In the genomic region with DNA sequence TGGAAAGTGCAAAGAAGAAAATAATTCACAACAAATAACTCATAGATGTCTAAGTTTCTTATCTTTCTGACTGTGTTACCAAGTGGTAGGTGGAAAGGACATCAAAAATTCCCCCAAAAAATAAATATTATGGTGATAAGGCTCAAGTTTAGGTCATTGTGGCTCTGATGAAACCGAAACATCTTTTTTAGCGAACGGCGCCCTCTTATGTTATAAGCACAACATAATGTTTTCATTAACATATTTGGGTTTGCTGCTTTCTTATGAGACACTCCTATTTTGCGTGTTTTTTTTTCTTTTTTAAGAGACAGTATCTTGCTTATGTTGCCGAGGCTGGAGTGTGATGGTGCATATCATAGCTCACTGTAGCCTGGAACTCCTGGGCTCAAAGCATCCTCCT, we compare ENCODE assay signal across 12 cellular contexts. TPM values are rescaled to one million over a fixed set of nuclear protein-coding genes. Genes with fewer than 3 reads are reported as not detected.
DNase-seq lines count a peak whose midpoint lies in the region; ATAC-seq and TF ChIP-seq lines count a peak whose summit lies in the region.
"Had no signal": no experiment of that assay in that cellular context is flagged by ENCODE, and none has a peak within 500 bp of the region (broad histone marks: within the 10 kb centered on the region; RNA-seq: fewer than 3 reads in every experiment).

No MANE protein-coding gene starts in this region.

- no peaks in the 10 kb centered on the region for H3K4me1 ChIP-seq in Panc1 (ENCODE audit: control insufficient read depth, insufficient read depth, low read length)
- H3K4me1 ChIP-seq: spleen had no signal

- POLR2A ChIA-PET in Panc1 (lab: Charles Lee): interaction anchor here (0.7 kb wide), 1 partner anchor 522 kb away, joined by 3 read pairs; no protein-coding TSS in a partner anchor
- POLR2A ChIA-PET in activated CD4-positive, alpha-beta memory T cell treated with anti-CD3 and anti-CD28 coated beads, Interleukin-2, amount 10 ng/mL, durations not matched to agents 7 days and 5 days (lab: Charles Lee): no interaction called here

- no peak overlapping the region for H3K4me3 Mint-ChIP-seq in activated CD4-positive, alpha-beta memory T cell treated with anti-CD3 and anti-CD28 coated beads, Interleukin-2, amount 10 ng/mL, durations not matched to agents 7 days and 5 days

- H3K36me3 ChIP-seq in Panc1 (ENCODE audit: control insufficient read depth, insufficient read depth, low read length): no peaks in the 10 kb centered on the region
- H3K36me3 ChIP-seq: spleen had no signal

- no peak overlapping the region for H3K27ac ChIP-seq in Panc1 (ENCODE audit: low read length)
- H3K27ac ChIP-seq: spleen had no signal

- H3K27me3 Mint-ChIP-seq in activated CD4-positive, alpha-beta memory T cell treated with anti-CD3 and anti-CD28 coated beads, Interleukin-2, amount 10 ng/mL, durations not matched to agents 7 days and 5 days: peaks cover 9% of the 10 kb centered on the region

- H3K4me3 ChIP-seq in Panc1 (ENCODE audit: low read depth in 2 of 2, low read length in 2 of 2) (no peak overlapping the region), fibroblast of the aortic adventitia (ENCODE audit: low read depth, low read length) (no peak overlapping the region)
- H3K4me3 ChIP-seq: spleen had no signal

- H3K9me3 Mint-ChIP-seq in activated CD4-positive, alpha-beta memory T cell treated with anti-CD3 and anti-CD28 coated beads, Interleukin-2, amount 10 ng/mL, durations not matched to agents 7 days and 5 days: no peaks in the 10 kb centered on the region

- H3K27me3 ChIP-seq in Panc1 (ENCODE audit: control insufficient read depth, insufficient read depth, low read length): peaks cover 7% of the 10 kb centered on the region

- CTCF ChIA-PET in Panc1 (lab: Charles Lee): no interaction called here
- CTCF ChIA-PET in activated CD4-positive, alpha-beta memory T cell treated with anti-CD3 and anti-CD28 coated beads, Interleukin-2, amount 10 ng/mL, durations not matched to agents 7 days and 5 days (lab: Charles Lee): interaction anchor here (2.3 kb wide), 1 partner anchor 17 kb away, joined by 8 read pairs; no protein-coding TSS in a partner anchor

- no peaks in the 10 kb centered on the region for H3K9me3 ChIP-seq in Panc1 (ENCODE audit: control insufficient read depth, insufficient read depth, low read depth, low read length)
- H3K9me3 ChIP-seq: spleen had no signal

- H3K27ac Mint-ChIP-seq in activated CD4-positive, alpha-beta memory T cell treated with anti-CD3 and anti-CD28 coated beads, Interleukin-2, amount 10 ng/mL, durations not matched to agents 7 days and 5 days: no peak overlapping the region

- in situ Hi-C loops in Panc1 (cut with HindIII; ENCODE audit: low pct_unique_long_range_greater_than_20kb, low sequenced_read_pairs): no loop called here

- ATAC-seq in Panc1 (no peak), HG03045 (IDR thresholded peaks at IDR 0.05; ENCODE audit: unreplicated experiment) (no peak)

- peak; percentile 31 for TF ChIP-seq CTCF in AG09319 (IDR thresholded peaks at IDR 0.05; ENCODE audit: low read depth, low read length)
- peak; percentile 29 for TF ChIP-seq CTCF in GM12873 (IDR thresholded peaks at IDR 0.05; ENCODE audit: insufficient read depth, low read depth, low read length, missing control alignments)
- peak; percentile 48; the same call in 1 of the 2 replicates for TF ChIP-seq CTCF in Panc1 (IDR thresholded peaks at IDR 0.05)
- no peak for TF ChIP-seq CTCF in fibroblast of the aortic adventitia (IDR thresholded peaks at IDR 0.05; ENCODE audit: insufficient read depth, low read length)

- peak; percentile 2 for DNase-seq in AG09319 (ENCODE audit: extremely low read depth, low read depth)
- DNase-seq in Panc1 (ENCODE audit: low read depth, low spot score): no peak
- DNase-seq in fibroblast of the aortic adventitia (ENCODE audit: low read depth): peak; percentile 22
- no peak for DNase-seq in NCI-H2081 treated with DMSO at 0.1 percent for 48 hours (lab: John Stamatoyannopoulos, UW)
- DNase-seq in activated CD4-positive, alpha-beta memory T cell treated with anti-CD3 and anti-CD28 coated beads, Interleukin-2, amount 10 ng/mL, durations not matched to agents 7 days and 5 days: no peak
- no peak for DNase-seq in activated CD8-positive, alpha-beta memory T cell treated with anti-CD3 and anti-CD28 coated beads, Interleukin-2, amount 50 U/mL, for 48 hours
- DNase-seq: NCI-H146; SHP77; spleen; stimulated activated naive CD4-positive, alpha-beta T cell had no signal

- no peaks in the 10 kb centered on the region for H3K36me3 Mint-ChIP-seq in activated CD4-positive, alpha-beta memory T cell treated with anti-CD3 and anti-CD28 coated beads, Interleukin-2, amount 10 ng/mL, durations not matched to agents 7 days and 5 days (ENCODE audit: low read depth)

- BruUV-seq in Panc1 (replicated peaks; lab: Mats Ljungman, UMichigan): no TSS peak

- intact Hi-C loops in Panc1 (cut with micrococcal nuclease; ENCODE audit: unreplicated experiment): no loop called here

- no peaks in the 10 kb centered on the region for H3K4me1 Mint-ChIP-seq in activated CD4-positive, alpha-beta memory T cell treated with anti-CD3 and anti-CD28 coated beads, Interleukin-2, amount 10 ng/mL, durations not matched to agents 7 days and 5 days

RNA-seq across cellular contexts. Expression of a gene that starts 38.6 kb away (rescaled TPM):
- not detected for total RNA-seq in Panc1 (2021; ENCODE audit: unreplicated experiment)
- not detected for polyA plus RNA-seq in Panc1 (2012; ENCODE audit: insufficient read length)
- total RNA-seq in fibroblast of the aortic adventitia (ENCODE audit: low replicate concordance): not detected in 2 replicates
- not detected for total RNA-seq in activated CD4-positive, alpha-beta memory T cell treated with anti-CD3 and anti-CD28 coated beads, Interleukin-2, amount 10 ng/mL, durations not matched to agents 7 days and 5 days
- total RNA-seq: spleen had no signal
- polyA plus RNA-seq: spleen had no signal

Comparison
In these comparisons a context has a peak if more than half of its experiments do, and no peak if none do; other contexts are left out.
1. DNase-seq: peak in AG09319 (single experiment) and fibroblast of the aortic adventitia (single experiment); none in Panc1 (single experiment), NCI-H2081 treated with DMSO at 0.1 percent for 48 hours (single experiment), activated CD4-positive, alpha-beta memory T cell treated with anti-CD3 and anti-CD28 coated beads, Interleukin-2, amount 10 ng/mL, durations not matched to agents 7 days and 5 days (single experiment) and activated CD8-positive, alpha-beta memory T cell treated with anti-CD3 and anti-CD28 coated beads, Interleukin-2, amount 50 U/mL, for 48 hours (single experiment).